1 cellular context compared by ENCODE assay signal in the genomic region with DNA sequence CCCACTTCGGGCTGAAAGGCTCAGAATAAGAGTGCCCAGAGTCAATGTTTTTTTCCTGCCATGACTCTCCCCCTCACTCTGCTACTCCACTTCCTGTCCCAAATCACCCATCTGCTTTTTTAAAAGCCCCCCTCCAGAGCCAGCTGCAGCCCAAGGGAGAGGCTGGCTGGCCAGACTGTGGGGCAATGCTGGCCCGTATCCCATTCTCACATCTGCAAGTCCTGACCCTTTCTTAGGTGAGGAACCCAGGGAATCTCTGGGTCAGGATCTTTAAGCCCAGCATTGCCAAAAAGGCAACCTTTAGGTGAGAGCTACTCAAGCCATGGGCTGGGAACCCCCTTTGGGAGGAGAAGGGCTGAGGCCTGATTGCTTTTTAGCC.
TF ChIP-seq lines count a peak whose summit lies in the region.

No MANE protein-coding gene starts in this region.

TF ChIP-seq in K562, 482 proteins besides CTCF, POLR2A, EP300 and RAD21 (continued from another document):
- TF ChIP-seq, protein P1, sequence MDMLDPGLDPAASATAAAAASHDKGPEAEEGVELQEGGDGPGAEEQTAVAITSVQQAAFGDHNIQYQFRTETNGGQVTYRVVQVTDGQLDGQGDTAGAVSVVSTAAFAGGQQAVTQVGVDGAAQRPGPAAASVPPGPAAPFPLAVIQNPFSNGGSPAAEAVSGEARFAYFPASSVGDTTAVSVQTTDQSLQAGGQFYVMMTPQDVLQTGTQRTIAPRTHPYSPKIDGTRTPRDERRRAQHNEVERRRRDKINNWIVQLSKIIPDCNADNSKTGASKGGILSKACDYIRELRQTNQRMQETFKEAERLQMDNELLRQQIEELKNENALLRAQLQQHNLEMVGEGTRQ (CRISPR knock-in tag; IDR thresholded peaks at IDR 0.05) = no peak
- TF ChIP-seq EHMT2 (IDR thresholded peaks at IDR 0.05) (no peak), ETV5 (CRISPR knock-in tag; IDR thresholded peaks at IDR 0.05; ENCODE audit: low read depth) (0 out of 2 replicates have a peak, but pooled peaks have one; percentile 27), PTRF (tag; IDR thresholded peaks at IDR 0.05) (no peak), NFE2 (IDR thresholded peaks at IDR 0.05; ENCODE audit: low read depth) (no peak)
